Comparison of ENCODE assay signal across 1 cellular context in the genomic region with DNA sequence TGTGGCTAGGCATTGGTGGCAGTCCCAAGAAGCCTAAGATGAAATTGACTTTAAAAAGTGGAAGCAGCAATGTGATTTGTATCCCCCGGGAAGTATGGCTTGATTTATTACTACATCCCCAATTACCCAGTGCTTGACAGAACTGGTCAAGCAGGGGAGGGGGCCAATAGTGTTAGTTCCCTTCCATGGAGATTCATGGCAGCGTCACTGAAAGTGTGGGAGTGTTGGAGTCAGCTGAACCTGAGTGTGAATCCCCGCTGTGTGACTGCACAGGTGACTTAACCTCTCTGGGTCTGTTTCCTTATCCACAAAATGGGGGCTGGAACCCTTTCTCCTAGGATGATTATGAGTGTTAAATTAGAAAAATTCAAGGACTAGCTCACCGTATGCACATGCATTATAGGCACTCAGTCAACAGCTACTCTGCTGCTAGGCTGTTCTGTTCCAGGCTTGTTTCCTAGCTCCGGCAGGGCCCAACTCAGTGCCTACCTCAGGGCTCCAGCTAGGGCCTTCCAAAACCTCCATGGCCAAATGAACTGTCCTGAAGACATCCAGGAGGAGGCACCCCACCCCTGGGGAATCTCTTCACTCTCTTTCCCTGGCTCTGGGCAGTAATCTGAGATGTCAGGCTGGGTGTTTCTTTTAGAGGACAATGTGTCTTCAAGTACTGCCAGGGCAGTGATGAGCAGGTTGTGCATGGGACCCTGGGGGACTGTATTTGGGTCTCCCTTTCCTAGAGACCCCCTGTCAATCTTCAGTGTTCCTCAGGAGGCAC.
TF ChIP-seq lines count a peak whose summit lies in the region.

No MANE protein-coding gene starts in this region.

TF ChIP-seq in H1, 55 proteins besides CTCF, POLR2A, EP300 and RAD21:
- TF ChIP-seq POLR2AphosphoS5 (IDR thresholded peaks at IDR 0.05; ENCODE audit: low read depth, low read length): no peak
- no peak for TF ChIP-seq SUZ12 (IDR thresholded peaks at IDR 0.05; ENCODE audit: low read length)
- TF ChIP-seq SAP30 (IDR thresholded peaks at IDR 0.05; ENCODE audit: insufficient read depth, insufficient replicate concordance, low read length): no peak
- no peak for TF ChIP-seq GTF2F1 (IDR thresholded peaks at IDR 0.05; ENCODE audit: borderline replicate concordance, low read depth, low read length)
- TF ChIP-seq, protein P1, sequence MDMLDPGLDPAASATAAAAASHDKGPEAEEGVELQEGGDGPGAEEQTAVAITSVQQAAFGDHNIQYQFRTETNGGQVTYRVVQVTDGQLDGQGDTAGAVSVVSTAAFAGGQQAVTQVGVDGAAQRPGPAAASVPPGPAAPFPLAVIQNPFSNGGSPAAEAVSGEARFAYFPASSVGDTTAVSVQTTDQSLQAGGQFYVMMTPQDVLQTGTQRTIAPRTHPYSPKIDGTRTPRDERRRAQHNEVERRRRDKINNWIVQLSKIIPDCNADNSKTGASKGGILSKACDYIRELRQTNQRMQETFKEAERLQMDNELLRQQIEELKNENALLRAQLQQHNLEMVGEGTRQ (IDR thresholded peaks at IDR 0.05; ENCODE audit: low read length): no peak
